8 cellular contexts compared by ENCODE assay signal in the genomic region with DNA sequence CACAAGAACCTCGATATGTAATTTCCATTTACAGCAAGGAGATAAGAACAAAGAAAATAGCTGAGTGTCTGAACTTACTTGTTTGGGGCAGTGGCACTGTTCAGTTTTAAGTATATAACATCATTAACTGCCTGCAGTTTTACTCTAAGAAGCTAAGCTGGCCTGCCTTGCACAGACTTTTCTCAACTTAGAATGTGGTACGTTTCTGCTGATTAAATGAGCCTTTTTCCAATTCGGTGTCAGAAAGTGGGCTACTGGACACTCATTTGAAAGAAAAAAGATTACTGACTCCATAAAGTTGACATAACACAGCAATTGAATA. TPM values are rescaled to one million over a fixed set of nuclear protein-coding genes. Genes with fewer than 3 reads are reported as not detected.
DNase-seq lines count a peak whose midpoint lies in the region; ATAC-seq and TF ChIP-seq lines count a peak whose summit lies in the region.

No MANE protein-coding gene starts in this region.

- CTCF ChIA-PET in naive thymus-derived CD4-positive, alpha-beta T cell (lab: Charles Lee): interaction anchor here (1.2 to 4.0 kb wide), 4 partner anchors 11 to 81 kb away, joined by 3 to 18 read pairs (median 5); no protein-coding TSS in a partner anchor

- no peak for ATAC-seq in naive thymus-derived CD4-positive, alpha-beta T cell
- ATAC-seq in GM19467 (IDR thresholded peaks at IDR 0.05; ENCODE audit: unreplicated experiment): no peak

- intact Hi-C loops in naive thymus-derived CD4-positive, alpha-beta T cell (cut with micrococcal nuclease): loop anchor here (5.0 to 10.0 kb wide), 3 partner anchors 37 to 990 kb away; a partner anchor contains a TSS

- no peak for TF ChIP-seq CTCF in coronary artery (IDR thresholded peaks at IDR 0.05)

- POLR2A ChIA-PET in naive thymus-derived CD4-positive, alpha-beta T cell (lab: Charles Lee): interaction anchor here (0.6 to 6.0 kb wide), 8 partner anchors 6 to 152 kb away, joined by 3 to 50 read pairs (median 4); a partner anchor contains a TSS

- no peaks in the 10 kb centered on the region for H3K27me3 Mint-ChIP-seq in naive thymus-derived CD4-positive, alpha-beta T cell

- H3K9me3 Mint-ChIP-seq in naive thymus-derived CD4-positive, alpha-beta T cell: no peaks in the 10 kb centered on the region

- H3K27me3 ChIP-seq in BLaER1 (no peaks in the 10 kb centered on the region), MG63 (no peaks in the 10 kb centered on the region)
- no peaks in the 10 kb centered on the region for H3K27me3 ChIP-seq in naive thymus-derived CD4-positive, alpha-beta T cell (ENCODE audit: control insufficient read depth in 2 of 2, insufficient read depth in 2 of 2, low read length in 2 of 2)

- peaks cover 28 to 64% (median 29%) of the 10 kb centered on the region in 7 donors for H3K4me1 Mint-ChIP-seq in naive thymus-derived CD4-positive, alpha-beta T cell

- peak overlapping the region in 3 of 10 donors; percentile 88 to 95 (median 89) for H3K4me3 Mint-ChIP-seq in naive thymus-derived CD4-positive, alpha-beta T cell

- H3K4me3 ChIP-seq in BLaER1: peak overlapping the region; percentile 70
- H3K4me3 ChIP-seq in MG63: peak overlapping the region; percentile 33; the same call in 1 of the 2 replicates
- peak overlapping the region; percentile 22 for H3K4me3 ChIP-seq in coronary artery
- H3K4me3 ChIP-seq in naive thymus-derived CD4-positive, alpha-beta T cell (ENCODE audit: low read length): peak overlapping the region; percentile 75

- no peak for DNase-seq in MG63
- DNase-seq in coronary artery (ENCODE audit: low spot score): no peak
- DNase-seq in naive thymus-derived CD4-positive, alpha-beta T cell: no peak
- no peak for DNase-seq in effector CD4-positive, alpha-beta T cell
- no peak for DNase-seq in glomerular visceral epithelial cell (ENCODE audit: extremely low spot score)
- DNase-seq in DMS53 (lab: John Stamatoyannopoulos, UW): no peak

- peaks cover 5% of the 10 kb centered on the region; the same call in 1 of the 2 replicates for H3K36me3 ChIP-seq in BLaER1
- H3K36me3 ChIP-seq in MG63: peaks cover 20% of the 10 kb centered on the region
- H3K36me3 ChIP-seq in naive thymus-derived CD4-positive, alpha-beta T cell (ENCODE audit: control insufficient read depth in 2 of 3, insufficient read depth in 3 of 3, low read length in 3 of 3): no peaks in the 10 kb centered on the region

- H3K9me3 ChIP-seq in BLaER1: no peaks in the 10 kb centered on the region
- H3K9me3 ChIP-seq in MG63: no peaks in the 10 kb centered on the region
- H3K9me3 ChIP-seq in naive thymus-derived CD4-positive, alpha-beta T cell (ENCODE audit: control insufficient read depth in 2 of 3, low read length in 3 of 3): no peaks in the 10 kb centered on the region

- peak overlapping the region; percentile 99 for H3K27ac ChIP-seq in BLaER1
- peak overlapping the region; percentile 95 to 97 for H3K27ac ChIP-seq in coronary artery
- H3K27ac ChIP-seq in naive thymus-derived CD4-positive, alpha-beta T cell (ENCODE audit: low read depth, low read length): peak overlapping the region; percentile 86

- peaks cover 73% of the 10 kb centered on the region for H3K4me1 ChIP-seq in BLaER1
- H3K4me1 ChIP-seq in naive thymus-derived CD4-positive, alpha-beta T cell (ENCODE audit: control insufficient read depth in 2 of 2, insufficient read depth in 2 of 2, low read length in 2 of 2): peaks cover 68 to 79% of the 10 kb centered on the region in 2 donors

- H3K4me2 ChIP-seq in BLaER1: peak overlapping the region; percentile 98

- peaks cover 0 to 32% (median 3%) of the 10 kb centered on the region in 5 donors for H3K36me3 Mint-ChIP-seq in naive thymus-derived CD4-positive, alpha-beta T cell

- H3K9ac ChIP-seq in BLaER1: peak overlapping the region; percentile 88

- peak overlapping the region in 6 of 9 donors; percentile 97 to 100 (median 98) for H3K27ac Mint-ChIP-seq in naive thymus-derived CD4-positive, alpha-beta T cell

- peaks cover 32% of the 10 kb centered on the region for H4K20me1 ChIP-seq in BLaER1

RNA-seq across cellular contexts. Expression of a gene that starts 2.1 kb away (rescaled TPM):
- 10.2 and 14.1 TPM in 2 replicates for total RNA-seq in MG63 (2014; rRNA removed; shearing (Covaris generic); ENCODE audit: low replicate concordance)
- 10 to 100 TPM; 54.5 to 83.0 (median 68.5) TPM for total RNA-seq in naive thymus-derived CD4-positive, alpha-beta T cell
- 10 to 100 TPM; 12.7 to 28.7 TPM for polyA plus RNA-seq in naive thymus-derived CD4-positive, alpha-beta T cell

Comparison
In these comparisons a context has a peak if more than half of its experiments do, and no peak if none do; other contexts are left out.
1. H3K4me3 ChIP-seq: peak in every context shown above with its lines; median percentile 75 in naive thymus-derived CD4-positive, alpha-beta T cell; 70 in BLaER1; 33 in MG63; 22 in coronary artery.